24 cellular contexts compared by ENCODE assay signal in genomic region chr20:7627734-7628663, GRCh38.
DNase-seq lines count a peak whose midpoint lies in the region; ATAC-seq, FAIRE-seq and TF ChIP-seq lines count a peak whose summit lies in the region.
"Had no signal": no experiment of that assay in that cellular context is flagged by ENCODE, and none has a peak within 500 bp of the region (broad histone marks: within the 10 kb centered on the region; RNA-seq: fewer than 3 reads in every experiment).

No MANE protein-coding gene starts in this region.

- ATAC-seq in activated T-cell treated with anti-CD3 and anti-CD28 coated beads, Interleukin-2, amount 50 U/mL, for 4 hours: no peak
- ATAC-seq: activated naive CD8-positive, alpha-beta T cell treated with anti-CD3 and anti-CD28 coated beads, Interleukin-2, amount 50 U/mL, for 24 hours; gastrocnemius medialis; sciatic nerve had no signal

- no peaks in the 10 kb centered on the region for H3K9me3 Mint-ChIP-seq in activated T-cell treated with anti-CD3 and anti-CD28 coated beads, Interleukin-2, amount 50 U/mL, for 4 hours
- H3K9me3 Mint-ChIP-seq: activated B cell treated with CpG ODN at 0.5 μM for 24 hours had no signal

- no peaks in the 10 kb centered on the region for H3K79me2 ChIP-seq in keratinocyte (ENCODE audit: control insufficient read depth, insufficient read depth, low read length)

- H3K9me1 ChIP-seq in keratinocyte (ENCODE audit: control insufficient read depth, extremely low read depth, insufficient read depth, low read length): no peaks in the 10 kb centered on the region

- H4K20me1 ChIP-seq in keratinocyte (ENCODE audit: control insufficient read depth, extremely low read depth, insufficient read depth, low read length): no peaks in the 10 kb centered on the region

- no peaks in the 10 kb centered on the region for H3K4me1 Mint-ChIP-seq in activated T-cell treated with anti-CD3 and anti-CD28 coated beads, Interleukin-2, amount 50 U/mL, for 4 hours (ENCODE audit: low read depth)
- H3K4me1 Mint-ChIP-seq: activated B cell treated with CpG ODN at 0.5 μM for 24 hours; activated naive CD8-positive, alpha-beta T cell treated with anti-CD3 and anti-CD28 coated beads, Interleukin-2, amount 50 U/mL, for 24 hours; central memory CD8-positive, alpha-beta T cell had no signal

- no peaks in the 10 kb centered on the region for H3K36me3 Mint-ChIP-seq in activated T-cell treated with anti-CD3 and anti-CD28 coated beads, Interleukin-2, amount 50 U/mL, for 4 hours (ENCODE audit: insufficient read depth)

- peak overlapping the region; percentile 13 for H3K9ac ChIP-seq in keratinocyte (ENCODE audit: control insufficient read depth, extremely low read depth, insufficient read depth, low read length)

- dilution Hi-C loops in keratinocyte (cut with MboI; ENCODE audit: extremely low pct_ligation_motif_present, low sequenced_read_pairs): no loop called here

- H3K9me3 ChIP-seq in keratinocyte (ENCODE audit: control insufficient read depth, low read depth, low read length): no peaks in the 10 kb centered on the region
- H3K9me3 ChIP-seq: gastrocnemius medialis, HAP-1 had no signal

- no peak overlapping the region for H3K4me3 ChIP-seq in keratinocyte (ENCODE audit: control insufficient read depth in 2 of 3, extremely low read depth in 1 of 3, insufficient read depth in 2 of 3, low read depth in 1 of 3, low read length in 3 of 3)
- H3K4me3 ChIP-seq: gastrocnemius medialis, HAP-1, left ventricle myocardium inferior had no signal

- H3K27ac ChIP-seq in keratinocyte (ENCODE audit: control insufficient read depth, insufficient read depth, low read length): peak overlapping the region; percentile 68
- H3K27ac ChIP-seq: gastrocnemius medialis, HL-60, left ventricle myocardium inferior had no signal

- peak; percentile 69 for FAIRE-seq in keratinocyte (lab: Jason Lieb, UNC)
- FAIRE-seq: urothelium cell line had no signal

- no peak overlapping the region for H2AFZ ChIP-seq in keratinocyte (ENCODE audit: control insufficient read depth, low read length)

- H3K36me3 ChIP-seq in keratinocyte (ENCODE audit: control insufficient read depth in 2 of 2, extremely low read depth in 1 of 2, insufficient read depth in 2 of 2, low read length in 2 of 2): no peaks in the 10 kb centered on the region
- H3K36me3 ChIP-seq: gastrocnemius medialis, HAP-1, left ventricle myocardium inferior had no signal

- no peaks in the 10 kb centered on the region for H3K27me3 ChIP-seq in keratinocyte (ENCODE audit: control insufficient read depth, extremely low read depth, insufficient read depth, low read length)
- H3K27me3 ChIP-seq: gastrocnemius medialis had no signal

- H3K27me3 Mint-ChIP-seq in activated T-cell treated with anti-CD3 and anti-CD28 coated beads, Interleukin-2, amount 50 U/mL, for 4 hours (ENCODE audit: low read depth): no peaks in the 10 kb centered on the region
- H3K27me3 Mint-ChIP-seq: activated B cell treated with CpG ODN at 0.5 μM for 24 hours; activated naive CD8-positive, alpha-beta T cell treated with anti-CD3 and anti-CD28 coated beads, Interleukin-2, amount 50 U/mL, for 24 hours; central memory CD8-positive, alpha-beta T cell had no signal

- H3K4me1 ChIP-seq in keratinocyte (ENCODE audit: control insufficient read depth, extremely low read depth, insufficient read depth, low read length): peaks cover 18% of the 10 kb centered on the region
- H3K4me1 ChIP-seq: gastrocnemius medialis, HAP-1 had no signal

- no peak for TF ChIP-seq CTCF in keratinocyte (optimal IDR thresholded peaks at IDR 0.05 in 1 of 3, IDR thresholded peaks at IDR 0.05 in 1 of 3, conservative IDR thresholded peaks at IDR 0.05 in 1 of 3; ENCODE audit: extremely low read depth in 1 of 3, insufficient read depth in 2 of 3, low read length in 3 of 3)

- H3K4me3 Mint-ChIP-seq in activated T-cell treated with anti-CD3 and anti-CD28 coated beads, Interleukin-2, amount 50 U/mL, for 4 hours: no peak overlapping the region
- H3K4me3 Mint-ChIP-seq: activated B cell treated with CpG ODN at 0.5 μM for 24 hours; activated naive CD8-positive, alpha-beta T cell treated with anti-CD3 and anti-CD28 coated beads, Interleukin-2, amount 50 U/mL, for 24 hours; activated T-helper 1 cell treated with anti-CD3 and anti-CD28 coated beads, Interleukin-12 subunit alpha, Interleukin-12 subunit beta, Interleukin-2, Interleukin-4 antibody, amounts not matched to agents 30 ng/mL and 10 ng/mL and 1 ng/mL, durations not matched to agents 14 hours and 24 hours and 36 hours; central memory CD8-positive, alpha-beta T cell had no signal

- peak overlapping the region; percentile 14 for H3K4me2 ChIP-seq in keratinocyte (ENCODE audit: control insufficient read depth, extremely low read depth, insufficient read depth, low read depth, low read length)

- DNase-seq in AG20443 (ENCODE audit: low spot score) (peak; percentile 16), M059J (ENCODE audit: low read depth) (peak; percentile 7), dermis microvascular lymphatic vessel endothelial cell (ENCODE audit: low read depth in 2 of 2) (peak; percentile 89 to 91), keratinocyte (ENCODE audit: low read depth, low spot score) (peak; percentile 28), NOMO-1 (lab: John Stamatoyannopoulos, UW; ENCODE audit: unreplicated experiment in 2 of 2) (no peak), T-helper 2 cell (no peak)
- no peak for DNase-seq in stimulated activated CD8-positive, alpha-beta memory T cell treated with anti-CD3 and anti-CD28 coated beads, Interleukin-4, amount 100 ng/mL, for 48 hours
- no peak for DNase-seq in activated T-cell treated with anti-CD3 and anti-CD28 coated beads, Interleukin-2, amount 50 U/mL, for 4 hours
- DNase-seq: activated B cell treated with CpG ODN at 0.5 μM for 24 hours; activated naive CD8-positive, alpha-beta T cell treated with anti-CD3 and anti-CD28 coated beads, Interleukin-2, amount 50 U/mL, for 24 hours; effector CD8-positive, alpha-beta T cell; gastrocnemius medialis; KBM-7; left ventricle myocardium inferior; NCI-H1092 treated with DMSO at 0.1 percent for 48 hours; NCI-H526; nucleus accumbens; stimulated activated CD4-positive, alpha-beta T cell treated with anti-CD3 and anti-CD28 coated beads, Interleukin-1b, Interleukin-23, amount 100 ng/mL, for 48 hours had no signal

Comparison
In these comparisons a context has a peak if more than half of its experiments do, and no peak if none do; other contexts are left out.
1. DNase-seq: peak in AG20443 (single experiment), M059J (single experiment), dermis microvascular lymphatic vessel endothelial cell (2 of 2) and keratinocyte (single experiment); none in stimulated activated CD8-positive, alpha-beta memory T cell treated with anti-CD3 and anti-CD28 coated beads, Interleukin-4, amount 100 ng/mL, for 48 hours (single experiment), NOMO-1 (0 of 2), activated T-cell treated with anti-CD3 and anti-CD28 coated beads, Interleukin-2, amount 50 U/mL, for 4 hours (single experiment) and T-helper 2 cell (0 of 5).